ENCODE assay signal across 1 cellular context in genomic region chr22:39311592-39312400, GRCh38.
TF ChIP-seq lines count a peak whose summit lies in the region.

No MANE protein-coding gene starts in this region.

TF ChIP-seq in HEK293, 187 proteins besides CTCF, POLR2A, EP300 and RAD21 (continued from another document):
- TF ChIP-seq ZNF621 (tag by site-specific recombination; IDR thresholded peaks at IDR 0.05) (no peak), PRDM1 (tag by site-specific recombination; IDR thresholded peaks at IDR 0.05) (no peak), ZNF239 (tag by site-specific recombination; IDR thresholded peaks at IDR 0.05) (peak; percentile 6; the same call in 1 of the 2 replicates), ZNF677 (tag by site-specific recombination; IDR thresholded peaks at IDR 0.05) (no peak), TRIM28 (IDR thresholded peaks at IDR 0.05; ENCODE audit: borderline replicate concordance, low read length) (peak; percentile 97), ZNF600 (tag by site-specific recombination; IDR thresholded peaks at IDR 0.05) (no peak; the same call in 1 of the 2 replicates), ZNF776 (tag by site-specific recombination; IDR thresholded peaks at IDR 0.05; ENCODE audit: borderline replicate concordance) (no peak), ZNF175 (tag by site-specific recombination; IDR thresholded peaks at IDR 0.05) (no peak), ZNF302 (tag by site-specific recombination; IDR thresholded peaks at IDR 0.05; ENCODE audit: low read depth) (no peak), ZNF398 (tag by site-specific recombination; IDR thresholded peaks at IDR 0.05) (no peak), ZNF785 (tag by site-specific recombination; IDR thresholded peaks at IDR 0.05) (no peak), GLIS1 (tag by site-specific recombination; IDR thresholded peaks at IDR 0.05) (peak; percentile 57), ZSCAN30 (tag by site-specific recombination; IDR thresholded peaks at IDR 0.05) (peak; percentile 23; the same call in 1 of the 2 replicates), ZNF561 (tag by site-specific recombination; IDR thresholded peaks at IDR 0.05; ENCODE audit: borderline replicate concordance) (no peak), GLI2 (tag by site-specific recombination; IDR thresholded peaks at IDR 0.05; ENCODE audit: borderline replicate concordance, low read depth) (no peak), ZEB2 (tag by site-specific recombination; IDR thresholded peaks at IDR 0.05) (0 out of 2 replicates have a peak, but pooled peaks have one; percentile 43), ZNF501 (tag by site-specific recombination; IDR thresholded peaks at IDR 0.05) (no peak), ZNF610 (tag by site-specific recombination; IDR thresholded peaks at IDR 0.05; ENCODE audit: borderline replicate concordance) (0 out of 2 replicates have a peak, but pooled peaks have one; percentile 8), ZBTB48 (tag by site-specific recombination; IDR thresholded peaks at IDR 0.05) (0 out of 2 replicates have a peak, but pooled peaks have one; percentile 36), ZNF404 (tag by site-specific recombination; IDR thresholded peaks at IDR 0.05) (no peak), ZNF2 (tag by site-specific recombination; IDR thresholded peaks at IDR 0.05) (peak; percentile 37; the same call in 1 of the 2 replicates), ZNF266 (tag by site-specific recombination; IDR thresholded peaks at IDR 0.05; ENCODE audit: low read depth) (no peak), ZNF768 (tag by site-specific recombination; IDR thresholded peaks at IDR 0.05) (peak; percentile 70; the same call in 1 of the 2 replicates), ZNF510 (tag by site-specific recombination; IDR thresholded peaks at IDR 0.05; ENCODE audit: insufficient replicate concordance) (no peak), OSR2 (tag by site-specific recombination; IDR thresholded peaks at IDR 0.05) (no peak; the same call in 1 of the 2 replicates), SCRT2 (tag by site-specific recombination; IDR thresholded peaks at IDR 0.05) (no peak; the same call in 1 of the 2 replicates), MZF1 (tag by site-specific recombination; IDR thresholded peaks at IDR 0.05; ENCODE audit: borderline replicate concordance) (peak; percentile 20; the same call in 1 of the 2 replicates), ZBTB1 (tag by site-specific recombination; IDR thresholded peaks at IDR 0.05) (no peak), ZNF10 (tag by site-specific recombination; IDR thresholded peaks at IDR 0.05) (peak; percentile 76; the same call in 1 of the 2 replicates), OVOL3 (tag by site-specific recombination; IDR thresholded peaks at IDR 0.05) (no peak), ZBTB17 (tag by site-specific recombination; IDR thresholded peaks at IDR 0.05) (peak; percentile 31), ZSCAN23 (tag by site-specific recombination; IDR thresholded peaks at IDR 0.05) (no peak), SCRT1 (tag by site-specific recombination; IDR thresholded peaks at IDR 0.05; ENCODE audit: borderline replicate concordance) (peak; percentile 60; the same call in 1 of the 2 replicates)
- TF ChIP-seq, protein P1, sequence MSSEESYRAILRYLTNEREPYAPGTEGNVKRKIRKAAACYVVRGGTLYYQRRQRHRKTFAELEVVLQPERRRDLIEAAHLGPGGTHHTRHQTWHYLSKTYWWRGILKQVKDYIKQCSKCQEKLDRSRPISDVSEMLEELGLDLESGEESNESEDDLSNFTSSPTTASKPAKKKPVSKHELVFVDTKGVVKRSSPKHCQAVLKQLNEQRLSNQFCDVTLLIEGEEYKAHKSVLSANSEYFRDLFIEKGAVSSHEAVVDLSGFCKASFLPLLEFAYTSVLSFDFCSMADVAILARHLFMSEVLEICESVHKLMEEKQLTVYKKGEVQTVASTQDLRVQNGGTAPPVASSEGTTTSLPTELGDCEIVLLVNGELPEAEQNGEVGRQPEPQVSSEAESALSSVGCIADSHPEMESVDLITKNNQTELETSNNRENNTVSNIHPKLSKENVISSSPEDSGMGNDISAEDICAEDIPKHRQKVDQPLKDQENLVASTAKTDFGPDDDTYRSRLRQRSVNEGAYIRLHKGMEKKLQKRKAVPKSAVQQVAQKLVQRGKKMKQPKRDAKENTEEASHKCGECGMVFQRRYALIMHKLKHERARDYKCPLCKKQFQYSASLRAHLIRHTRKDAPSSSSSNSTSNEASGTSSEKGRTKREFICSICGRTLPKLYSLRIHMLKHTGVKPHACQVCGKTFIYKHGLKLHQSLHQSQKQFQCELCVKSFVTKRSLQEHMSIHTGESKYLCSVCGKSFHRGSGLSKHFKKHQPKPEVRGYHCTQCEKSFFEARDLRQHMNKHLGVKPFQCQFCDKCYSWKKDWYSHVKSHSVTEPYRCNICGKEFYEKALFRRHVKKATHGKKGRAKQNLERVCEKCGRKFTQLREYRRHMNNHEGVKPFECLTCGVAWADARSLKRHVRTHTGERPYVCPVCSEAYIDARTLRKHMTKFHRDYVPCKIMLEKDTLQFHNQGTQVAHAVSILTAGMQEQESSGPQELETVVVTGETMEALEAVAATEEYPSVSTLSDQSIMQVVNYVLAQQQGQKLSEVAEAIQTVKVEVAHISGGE (tag by site-specific recombination; conservative IDR thresholded peaks at IDR 0.05; ENCODE audit: low read depth): no peak
- TF ChIP-seq, protein P2, sequence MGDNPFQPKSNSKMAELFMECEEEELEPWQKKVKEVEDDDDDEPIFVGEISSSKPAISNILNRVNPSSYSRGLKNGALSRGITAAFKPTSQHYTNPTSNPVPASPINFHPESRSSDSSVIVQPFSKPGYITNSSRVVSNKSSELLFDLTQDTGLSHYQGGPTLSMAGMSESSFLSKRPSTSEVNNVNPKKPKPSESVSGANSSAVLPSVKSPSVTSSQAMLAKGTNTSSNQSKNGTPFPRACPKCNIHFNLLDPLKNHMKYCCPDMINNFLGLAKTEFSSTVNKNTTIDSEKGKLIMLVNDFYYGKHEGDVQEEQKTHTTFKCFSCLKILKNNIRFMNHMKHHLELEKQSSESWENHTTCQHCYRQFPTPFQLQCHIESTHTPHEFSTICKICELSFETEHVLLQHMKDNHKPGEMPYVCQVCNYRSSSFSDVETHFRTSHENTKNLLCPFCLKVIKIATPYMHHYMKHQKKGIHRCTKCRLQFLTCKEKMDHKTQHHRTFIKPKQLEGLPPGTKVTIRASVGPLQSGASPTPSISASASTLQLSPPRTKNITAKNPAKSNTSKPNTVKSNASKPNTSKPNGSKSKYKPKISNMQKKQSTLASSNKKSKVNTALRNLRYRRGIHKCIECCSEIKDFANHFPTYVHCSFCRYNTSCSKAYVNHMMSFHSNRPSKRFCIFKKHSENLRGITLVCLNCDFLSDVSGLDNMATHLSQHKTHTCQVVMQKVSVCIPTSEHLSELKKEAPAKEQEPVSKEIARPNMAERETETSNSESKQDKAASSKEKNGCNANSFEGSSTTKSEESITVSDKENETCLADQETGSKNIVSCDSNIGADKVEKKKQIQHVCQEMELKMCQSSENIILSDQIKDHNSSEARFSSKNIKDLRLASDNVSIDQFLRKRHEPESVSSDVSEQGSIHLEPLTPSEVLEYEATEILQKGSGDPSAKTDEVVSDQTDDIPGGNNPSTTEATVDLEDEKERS (tag by site-specific recombination; IDR thresholded peaks at IDR 0.05): 0 out of 2 replicates have a peak, but pooled peaks have one; percentile 13
- TF ChIP-seq, protein P3, sequence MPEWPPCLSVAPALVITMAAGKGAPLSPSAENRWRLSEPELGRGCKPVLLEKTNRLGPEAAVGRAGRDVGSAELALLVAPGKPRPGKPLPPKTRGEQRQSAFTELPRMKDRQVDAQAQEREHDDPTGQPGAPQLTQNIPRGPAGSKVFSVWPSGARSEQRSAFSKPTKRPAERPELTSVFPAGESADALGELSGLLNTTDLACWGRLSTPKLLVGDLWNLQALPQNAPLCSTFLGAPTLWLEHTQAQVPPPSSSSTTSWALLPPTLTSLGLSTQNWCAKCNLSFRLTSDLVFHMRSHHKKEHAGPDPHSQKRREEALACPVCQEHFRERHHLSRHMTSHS (tag by site-specific recombination; IDR thresholded peaks at IDR 0.05): no peak
